9 cellular contexts compared by ENCODE assay signal in the genomic region with DNA sequence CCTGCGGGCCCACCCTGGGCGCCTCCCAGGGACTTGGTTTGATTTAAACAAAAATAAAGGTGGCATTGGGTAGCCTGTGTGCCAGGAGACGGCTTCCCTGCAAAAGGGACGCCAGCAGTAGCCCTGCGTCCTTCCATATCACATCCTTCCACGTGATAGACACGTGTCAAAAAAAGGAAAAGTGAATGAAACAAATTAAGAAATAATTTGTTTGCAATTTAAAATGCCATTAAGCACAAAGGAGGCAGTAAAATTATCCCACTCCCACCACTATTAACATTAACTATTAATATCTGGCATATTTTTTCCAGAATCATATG. TPM values are rescaled to one million over a fixed set of nuclear protein-coding genes. Genes with fewer than 3 reads are reported as not detected.
A peak's percentile ranks its signal among the peaks of the same experiment; 100 is the strongest.
DNase-seq lines count a peak whose midpoint lies in the region; ATAC-seq and TF ChIP-seq lines count a peak whose summit lies in the region.
"Had no signal": no experiment of that assay in that cellular context is flagged by ENCODE, and none has a peak within 500 bp of the region (broad histone marks: within the 10 kb centered on the region; RNA-seq: fewer than 3 reads in every experiment).

No MANE protein-coding gene starts in this region.

- H3K4me2 ChIP-seq in neural cell (ENCODE audit: low read length) = peak overlapping the region; percentile 30

- H3K9me2 ChIP-seq in neural cell (ENCODE audit: insufficient read depth, low read length) = no peaks in the 10 kb centered on the region

- TF ChIP-seq CTCF in AG10803 (conservative IDR thresholded peaks at IDR 0.05; ENCODE audit: low read length) (no peak), neural cell (IDR thresholded peaks at IDR 0.05; ENCODE audit: poor library complexity, severe bottlenecking) (peak; percentile 13)

- no peak for ATAC-seq in HG02678 (IDR thresholded peaks at IDR 0.05; ENCODE audit: unreplicated experiment)

- peaks cover 8 to 11% of the 10 kb centered on the region in 2 donors for H3K4me1 ChIP-seq in duodenal mucosa (ENCODE audit: control insufficient read depth in 1 of 2, insufficient read depth in 2 of 2, low read length in 2 of 2)

- H3K4me3 ChIP-seq in AG10803 (ENCODE audit: low read length) (peak overlapping the region; percentile 50), MG63 (peak overlapping the region; percentile 14; the same call in 1 of the 2 replicates), duodenal mucosa (ENCODE audit: low read depth in 1 of 2, low read length in 2 of 2) (peak overlapping the region; percentile 52 to 54), neural cell (ENCODE audit: low read length) (peak overlapping the region; percentile 63)

- no peak for DNase-seq in AG10803 (ENCODE audit: low read depth)
- no peak for DNase-seq in MG63
- no peak for DNase-seq in NCI-H1417 (lab: John Stamatoyannopoulos, UW)
- no peak for DNase-seq in stimulated activated CD4-positive, alpha-beta T cell treated with anti-CD3 and anti-CD28 coated beads, Interleukin-15, amount 100 ng/mL, for 24 hours
- DNase-seq in amniotic stem cell (lab: John Stamatoyannopoulos, UW) = no peak

- H3F3A ChIP-seq in neural cell (ENCODE audit: insufficient read depth, low read length, poor library complexity, severe bottlenecking) = no peaks in the 10 kb centered on the region

- no peak for TF ChIP-seq EP300 in neural cell (conservative IDR thresholded peaks at IDR 0.05; ENCODE audit: poor library complexity, severe bottlenecking)

- TF ChIP-seq RAD21 in neural cell (conservative IDR thresholded peaks at IDR 0.05) = no peak

- H3K9ac ChIP-seq in duodenal mucosa (ENCODE audit: low read depth in 1 of 2, low read length in 2 of 2) (peak overlapping the region; percentile 38 to 51), neural cell (ENCODE audit: low read length) (peak overlapping the region; percentile 38)

- H3K27me3 ChIP-seq in MG63 (no peaks in the 10 kb centered on the region), duodenal mucosa (ENCODE audit: control insufficient read depth in 1 of 2, insufficient read depth in 2 of 2, low read length in 2 of 2) (no peaks in the 10 kb centered on the region), neural cell (ENCODE audit: insufficient read depth, low read depth, low read length) (no peaks in the 10 kb centered on the region)

- no peaks in the 10 kb centered on the region for H3K79me2 ChIP-seq in neural cell (replicated peaks; ENCODE audit: insufficient read depth, low read length)

- H3K27ac ChIP-seq in duodenal mucosa (ENCODE audit: low read depth, low read length) (peak overlapping the region; percentile 76), neural cell (ENCODE audit: low read length) (no peak overlapping the region)

- no peaks in the 10 kb centered on the region for H4K20me1 ChIP-seq in neural cell (ENCODE audit: insufficient read depth)

- no peak overlapping the region for H2AFZ ChIP-seq in neural cell (ENCODE audit: low read depth, low read length)

- 0 out of 2 replicates have a peak, but pooled peaks cover 2% of the 10 kb centered on the region for H3K9me3 ChIP-seq in MG63
- H3K9me3 ChIP-seq in duodenal mucosa (ENCODE audit: control insufficient read depth in 1 of 2, low read length in 2 of 2) = no peaks in the 10 kb centered on the region
- H3K9me3 ChIP-seq in neural cell (ENCODE audit: low read length) = no peaks in the 10 kb centered on the region

- H3K36me3 ChIP-seq in MG63 (peaks cover 5% of the 10 kb centered on the region), duodenal mucosa (ENCODE audit: control insufficient read depth in 1 of 2, insufficient read depth in 2 of 2, low read length in 2 of 2) (no peaks in the 10 kb centered on the region), neural cell (ENCODE audit: insufficient read depth, low read length) (no peaks in the 10 kb centered on the region)

TF ChIP-seq in neural cell, 6 proteins besides CTCF, POLR2A, EP300 and RAD21:
- no peak for TF ChIP-seq POLR2AphosphoS5 (IDR thresholded peaks at IDR 0.05)
- TF ChIP-seq SMC3 (conservative IDR thresholded peaks at IDR 0.05; ENCODE audit: poor library complexity) = no peak
- no peak for TF ChIP-seq EZH2 (IDR thresholded peaks at IDR 0.05; ENCODE audit: borderline replicate concordance, insufficient read depth, low read length, poor library complexity, severe bottlenecking)
- no peak for TF ChIP-seq MXI1 (conservative IDR thresholded peaks at IDR 0.05; ENCODE audit: poor library complexity, severe bottlenecking)
- TF ChIP-seq, protein P1, sequence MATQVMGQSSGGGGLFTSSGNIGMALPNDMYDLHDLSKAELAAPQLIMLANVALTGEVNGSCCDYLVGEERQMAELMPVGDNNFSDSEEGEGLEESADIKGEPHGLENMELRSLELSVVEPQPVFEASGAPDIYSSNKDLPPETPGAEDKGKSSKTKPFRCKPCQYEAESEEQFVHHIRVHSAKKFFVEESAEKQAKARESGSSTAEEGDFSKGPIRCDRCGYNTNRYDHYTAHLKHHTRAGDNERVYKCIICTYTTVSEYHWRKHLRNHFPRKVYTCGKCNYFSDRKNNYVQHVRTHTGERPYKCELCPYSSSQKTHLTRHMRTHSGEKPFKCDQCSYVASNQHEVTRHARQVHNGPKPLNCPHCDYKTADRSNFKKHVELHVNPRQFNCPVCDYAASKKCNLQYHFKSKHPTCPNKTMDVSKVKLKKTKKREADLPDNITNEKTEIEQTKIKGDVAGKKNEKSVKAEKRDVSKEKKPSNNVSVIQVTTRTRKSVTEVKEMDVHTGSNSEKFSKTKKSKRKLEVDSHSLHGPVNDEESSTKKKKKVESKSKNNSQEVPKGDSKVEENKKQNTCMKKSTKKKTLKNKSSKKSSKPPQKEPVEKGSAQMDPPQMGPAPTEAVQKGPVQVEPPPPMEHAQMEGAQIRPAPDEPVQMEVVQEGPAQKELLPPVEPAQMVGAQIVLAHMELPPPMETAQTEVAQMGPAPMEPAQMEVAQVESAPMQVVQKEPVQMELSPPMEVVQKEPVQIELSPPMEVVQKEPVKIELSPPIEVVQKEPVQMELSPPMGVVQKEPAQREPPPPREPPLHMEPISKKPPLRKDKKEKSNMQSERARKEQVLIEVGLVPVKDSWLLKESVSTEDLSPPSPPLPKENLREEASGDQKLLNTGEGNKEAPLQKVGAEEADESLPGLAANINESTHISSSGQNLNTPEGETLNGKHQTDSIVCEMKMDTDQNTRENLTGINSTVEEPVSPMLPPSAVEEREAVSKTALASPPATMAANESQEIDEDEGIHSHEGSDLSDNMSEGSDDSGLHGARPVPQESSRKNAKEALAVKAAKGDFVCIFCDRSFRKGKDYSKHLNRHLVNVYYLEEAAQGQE (IDR thresholded peaks at IDR 0.05; ENCODE audit: borderline replicate concordance) = no peak
- TF ChIP-seq TAF1 (IDR thresholded peaks at IDR 0.05; ENCODE audit: low read depth) = no peak

RNA-seq across cellular contexts. Expression of gene TACR2, which starts 7.6 kb away (rescaled TPM):
- total RNA-seq in MG63 (2014; rRNA removed; shearing (Covaris generic); ENCODE audit: low replicate concordance) = not detected in 2 replicates
- polyA plus RNA-seq in neural cell = not detected in 2 replicates
- not detected in 2 replicates for polyA minus RNA-seq in neural cell
- total RNA-seq: activated T-cell treated with anti-CD3 and anti-CD28 coated beads, Interleukin-2, amount 50 U/mL, for 72 hours had no signal

RNA-seq across cellular contexts. Expression of gene TSPAN15, which starts 42.1 kb away (rescaled TPM):
- total RNA-seq in MG63 (2014; rRNA removed; shearing (Covaris generic); ENCODE audit: low replicate concordance) = 7.5 TPM in 2 replicates
- 1.2 and 3.2 TPM in 2 replicates for polyA plus RNA-seq in neural cell
- polyA minus RNA-seq in neural cell = 2.2 and 2.4 TPM in 2 replicates
